Comparison of ENCODE assay signal across 22 cellular contexts in genomic region chr4:113838421-113838820, GRCh38.
DNase-seq lines count a peak whose midpoint lies in the region; ATAC-seq, FAIRE-seq and TF ChIP-seq lines count a peak whose summit lies in the region.
"Had no signal": no experiment of that assay in that cellular context is flagged by ENCODE, and none has a peak within 500 bp of the region (broad histone marks: within the 10 kb centered on the region; RNA-seq: fewer than 3 reads in every experiment).

No MANE protein-coding gene starts in this region.

- TF ChIP-seq CTCF in heart right ventricle (IDR thresholded peaks at IDR 0.05): no peak
- no peak for TF ChIP-seq CTCF in glutamatergic neuron (IDR thresholded peaks at IDR 0.05; ENCODE audit: partially characterized antibody, unreplicated experiment)

- no peak overlapping the region for H3K9ac ChIP-seq in mesendoderm (ENCODE audit: low read length)

- WGBS in mesendoderm (ENCODE audit: extremely low coverage, insufficient coverage, low lambda C conversion rate): no CpG with 5 or more reads among the region's 2 CpGs
- WGBS in heart right ventricle, 2 donors: 97 to 99% methylated on average over 2 of the region's 2 CpGs

- H3K4ac ChIP-seq in mesendoderm (ENCODE audit: low read depth, low read length): no peak overlapping the region

- no peak overlapping the region for H3K23ac ChIP-seq in mesendoderm (ENCODE audit: low read length)

- H2BK120ac ChIP-seq in mesendoderm (ENCODE audit: low read depth, low read length): no peak overlapping the region

- H3K4me1 ChIP-seq in mesendoderm (ENCODE audit: control insufficient read depth, low read depth, low read length): no peaks in the 10 kb centered on the region
- peaks cover 0 to 24% (median 0%) of the 10 kb centered on the region in 9 donors for H3K4me1 ChIP-seq in heart right ventricle
- H3K4me1 ChIP-seq: Peyer's patch had no signal

- H3K4me3 Mint-ChIP-seq in activated T-helper 17 cell treated with anti-CD3 and anti-CD28 coated beads, Interleukin-2, amount 50 U/mL, for 72 hours: no peak overlapping the region
- no peak overlapping the region for H3K4me3 Mint-ChIP-seq in glutamatergic neuron (ENCODE audit: unreplicated experiment)
- H3K4me3 Mint-ChIP-seq: B cell; CD8-positive, alpha-beta T cell; H9; T-cell had no signal

- no peak overlapping the region for H4K8ac ChIP-seq in mesendoderm (ENCODE audit: low read depth, low read length)

- H3K27ac ChIP-seq in mesendoderm (ENCODE audit: low read depth, low read length) (no peak overlapping the region), heart right ventricle (peak overlapping the region in 1 of 10 donors; percentile 67)
- H3K27ac ChIP-seq: Peyer's patch, SK-N-MC had no signal

- no peaks in the 10 kb centered on the region for H3K4me1 Mint-ChIP-seq in activated T-helper 17 cell treated with anti-CD3 and anti-CD28 coated beads, Interleukin-2, amount 50 U/mL, for 72 hours
- peaks cover 4% of the 10 kb centered on the region for H3K4me1 Mint-ChIP-seq in glutamatergic neuron (ENCODE audit: low read depth, unreplicated experiment)
- H3K4me1 Mint-ChIP-seq: H9, T-cell had no signal

- H3K27me3 ChIP-seq in mesendoderm (ENCODE audit: insufficient read depth, low read length, poor library complexity): no peaks in the 10 kb centered on the region
- H3K27me3 ChIP-seq in heart right ventricle: no peaks in the 10 kb centered on the region
- H3K27me3 ChIP-seq: Peyer's patch had no signal

- no peak overlapping the region for H4K5ac ChIP-seq in mesendoderm (ENCODE audit: low read length)

- H3K56ac ChIP-seq in mesendoderm (ENCODE audit: low read length): no peak overlapping the region

- no peak overlapping the region for H3K4me2 ChIP-seq in mesendoderm (ENCODE audit: low read length)

- DNase-seq in NOMO-1 treated with DMSO at 0.1 percent for 48 hours (lab: John Stamatoyannopoulos, UW; ENCODE audit: unreplicated experiment) (peak; percentile 32), NOMO-1 treated with dmso at 0.1 percent for 144 hours (lab: John Stamatoyannopoulos, UW; ENCODE audit: unreplicated experiment) (no peak), GM19239 (ENCODE audit: insufficient read length, low spot score) (no peak), MV-4-11 (lab: John Stamatoyannopoulos, UW) (peak; percentile 26), mesendoderm (peak; percentile 4), heart right ventricle (no peak), glutamatergic neuron (no peak)
- DNase-seq: 8988T; CD8-positive, alpha-beta T cell; H9; NCI-H1092; NCI-H1436 treated with DMSO at 0.1 percent for 48 hours; NCI-H2029 treated with DMSO at 0.1 percent for 48 hours; NCI-H2171; NCI-H526; Peyer's patch; T-cell had no signal

- H3K79me1 ChIP-seq in mesendoderm (ENCODE audit: low read length): no peaks in the 10 kb centered on the region

- no peaks in the 10 kb centered on the region for H3K9me3 ChIP-seq in heart right ventricle
- H3K9me3 ChIP-seq: Peyer's patch had no signal

- no peaks in the 10 kb centered on the region for H3K36me3 Mint-ChIP-seq in activated T-helper 17 cell treated with anti-CD3 and anti-CD28 coated beads, Interleukin-2, amount 50 U/mL, for 72 hours (ENCODE audit: low read depth)
- no peaks in the 10 kb centered on the region for H3K36me3 Mint-ChIP-seq in glutamatergic neuron (ENCODE audit: unreplicated experiment)
- H3K36me3 Mint-ChIP-seq: CD8-positive, alpha-beta T cell; T-cell had no signal

- H3K18ac ChIP-seq in mesendoderm (ENCODE audit: low read length): no peak overlapping the region

- no peak for ATAC-seq in heart right ventricle
- no peak for ATAC-seq in activated T-helper 17 cell treated with anti-CD3 and anti-CD28 coated beads, Interleukin-2, amount 50 U/mL, for 72 hours (replicated peaks)
- ATAC-seq: CD8-positive, alpha-beta T cell; Right ventricle myocardium inferior; T-cell had no signal

- H3K36me3 ChIP-seq in mesendoderm (ENCODE audit: control insufficient read depth, insufficient read depth, low read length): no peaks in the 10 kb centered on the region
- no peaks in the 10 kb centered on the region for H3K36me3 ChIP-seq in heart right ventricle
- H3K36me3 ChIP-seq: Peyer's patch had no signal

- no peaks in the 10 kb centered on the region for H3K9me3 Mint-ChIP-seq in activated T-helper 17 cell treated with anti-CD3 and anti-CD28 coated beads, Interleukin-2, amount 50 U/mL, for 72 hours
- no peaks in the 10 kb centered on the region for H3K9me3 Mint-ChIP-seq in glutamatergic neuron (ENCODE audit: unreplicated experiment)
- H3K9me3 Mint-ChIP-seq: CD8-positive, alpha-beta T cell; H9; T-cell had no signal

- intact Hi-C loops in heart right ventricle (cut with DNase I): no loop called here

- no peak overlapping the region for H2BK5ac ChIP-seq in mesendoderm (ENCODE audit: low read length)

- no peaks in the 10 kb centered on the region for H3K79me2 ChIP-seq in mesendoderm (ENCODE audit: control insufficient read depth, insufficient read depth, low read length)

- no peaks in the 10 kb centered on the region for H3K27me3 Mint-ChIP-seq in activated T-helper 17 cell treated with anti-CD3 and anti-CD28 coated beads, Interleukin-2, amount 50 U/mL, for 72 hours
- peaks cover 3% of the 10 kb centered on the region for H3K27me3 Mint-ChIP-seq in glutamatergic neuron (ENCODE audit: unreplicated experiment)
- H3K27me3 Mint-ChIP-seq: B cell, T-cell had no signal

- no peak overlapping the region for H3K27ac Mint-ChIP-seq in activated T-helper 17 cell treated with anti-CD3 and anti-CD28 coated beads, Interleukin-2, amount 50 U/mL, for 72 hours
- H3K27ac Mint-ChIP-seq in glutamatergic neuron (ENCODE audit: unreplicated experiment): no peak overlapping the region
- H3K27ac Mint-ChIP-seq: B cell; CD8-positive, alpha-beta T cell; T-cell had no signal

- H3K4me3 ChIP-seq in mesendoderm (ENCODE audit: low read length) (no peak overlapping the region), heart right ventricle (no peak overlapping the region)
- H3K4me3 ChIP-seq: Peyer's patch, SK-N-MC had no signal

- H2BK15ac ChIP-seq in mesendoderm (replicated peaks; ENCODE audit: low read depth): peak overlapping the region; percentile 64

- FAIRE-seq in GM19239 (lab: Jason Lieb, UNC): peak; percentile 75
- FAIRE-seq: D721Med had no signal

- no peak overlapping the region for H2AK5ac ChIP-seq in mesendoderm (ENCODE audit: low read length)

Comparison
In these comparisons a context has a peak if more than half of its experiments do, and no peak if none do; other contexts are left out.
1. DNase-seq: peak in NOMO-1 treated with DMSO at 0.1 percent for 48 hours (single experiment), MV-4-11 (single experiment) and mesendoderm (single experiment); none in NOMO-1 treated with dmso at 0.1 percent for 144 hours (single experiment), GM19239 (single experiment), heart right ventricle (0 of 2) and glutamatergic neuron (single experiment).